ENCODE assay signal across 23 cellular contexts in genomic region chr14:63393002-63393401, GRCh38.
A peak's percentile ranks its signal among the peaks of the same experiment; 100 is the strongest.
DNase-seq lines count a peak whose midpoint lies in the region; ATAC-seq and TF ChIP-seq lines count a peak whose summit lies in the region.
"Had no signal": no experiment of that assay in that cellular context is flagged by ENCODE, and none has a peak within 500 bp of the region (broad histone marks: within the 10 kb centered on the region; RNA-seq: fewer than 3 reads in every experiment).

No MANE protein-coding gene starts in this region.

- no peak for ATAC-seq in T-helper 17 cell
- peak; percentile 66 for ATAC-seq in mucosa of descending colon
- no peak for ATAC-seq in sciatic nerve
- ATAC-seq in HG02571 (IDR thresholded peaks at IDR 0.05; ENCODE audit: unreplicated experiment) = no peak
- ATAC-seq: A549 had no signal

- H3K4me3 Mint-ChIP-seq in MCF 10A (ENCODE audit: unreplicated experiment) (no peak overlapping the region), T-helper 17 cell (no peak overlapping the region)
- H3K4me3 Mint-ChIP-seq: CD14-positive monocyte; CD4-positive, alpha-beta memory T cell had no signal

- intact Hi-C loops in MCF 10A (cut with micrococcal nuclease) (no loop called here), mammary epithelial cell (cut with micrococcal nuclease) (no loop called here), mucosa of descending colon (cut with DNase I, micrococcal nuclease) (loop anchor here in 1 of 2 donors (10.0 kb wide), 1 partner anchor 232 kb away; no protein-coding TSS in a partner anchor), sciatic nerve (cut with DNase I) (no loop called here)

- in situ Hi-C loops in mammary epithelial cell (cut with MboI; ENCODE audit: low sequenced_read_pairs in 2 of 2) = loop anchor here in 1 of 2 donors (25.0 kb wide), 1 partner anchor 369 kb away; no protein-coding TSS in a partner anchor

- H3K9me3 ChIP-seq in mammary epithelial cell (replicated peaks; ENCODE audit: insufficient read depth, low read length) (no peaks in the 10 kb centered on the region), T-helper 17 cell (ENCODE audit: control insufficient read depth, low read length, poor library complexity, severe bottlenecking) (no peaks in the 10 kb centered on the region), mucosa of descending colon (no peaks in the 10 kb centered on the region)
- H3K9me3 ChIP-seq: A549; BE2C; BLaER1 treated with 17β-estradiol and CSF1 and Interleukin-3, amounts not matched to agents 10 nM and 100 nM had no signal

- H3K4me1 ChIP-seq in mammary epithelial cell (ENCODE audit: insufficient read depth, low read length) (peaks cover 10% of the 10 kb centered on the region), mucosa of descending colon (ENCODE audit: low read depth) (peaks cover 14% of the 10 kb centered on the region)
- H3K4me1 ChIP-seq: BE2C had no signal

- peaks cover 49% of the 10 kb centered on the region for H3K36me3 Mint-ChIP-seq in MCF 10A (ENCODE audit: insufficient read depth, unreplicated experiment)
- peaks cover 12% of the 10 kb centered on the region for H3K36me3 Mint-ChIP-seq in T-helper 17 cell (ENCODE audit: low read depth)

- H3K79me2 ChIP-seq in mammary epithelial cell (ENCODE audit: insufficient read depth, low read length) = peaks cover 2% of the 10 kb centered on the region

- TF ChIP-seq CTCF in MCF 10A (IDR thresholded peaks at IDR 0.05; ENCODE audit: unreplicated experiment) (no peak), mammary epithelial cell (conservative IDR thresholded peaks at IDR 0.05 in 1 of 2, IDR thresholded peaks at IDR 0.05 in 1 of 2; ENCODE audit: extremely low read depth in 1 of 2, insufficient read depth in 1 of 2, low read depth in 1 of 2, low read length in 2 of 2) (no peak), mucosa of descending colon (IDR thresholded peaks at IDR 0.05) (no peak)

- no peaks in the 10 kb centered on the region for H3K27me3 ChIP-seq in mammary epithelial cell (ENCODE audit: insufficient read depth, low read length)
- H3K27me3 ChIP-seq: BE2C; BLaER1 treated with 17β-estradiol and CSF1 and Interleukin-3, amounts not matched to agents 10 nM and 100 nM had no signal

- H3K9me3 Mint-ChIP-seq in MCF 10A (ENCODE audit: unreplicated experiment) = no peaks in the 10 kb centered on the region
- H3K9me3 Mint-ChIP-seq: CD4-positive, alpha-beta memory T cell had no signal

- BruUV-seq in MCF 10A (replicated peaks; lab: Mats Ljungman, UMichigan) (no TSS peak), mammary epithelial cell (replicated peaks; lab: Mats Ljungman, UMichigan) (no TSS peak)

- dilution Hi-C loops in mammary epithelial cell (cut with HindIII; ENCODE audit: low sequenced_read_pairs) = no loop called here

- POLR2A ChIA-PET in MCF 10A (lab: Yijun Ruan, JAX) = no interaction called here

- CTCF ChIA-PET in MCF 10A (lab: Yijun Ruan, JAX) (no interaction called here), mammary epithelial cell (lab: Charles Lee; ENCODE audit: low non-redundant PET) (no interaction called here)

- DNase-seq in MCF 10A (ENCODE audit: unreplicated experiment) (no peak), mammary epithelial cell (no peak), T-helper 17 cell (no peak), mucosa of descending colon (no peak), sciatic nerve (ENCODE audit: low spot score) (no peak), dedifferentiated amniotic fluid mesenchymal stem cell (ENCODE audit: extremely low spot score) (no peak)
- DNase-seq: 8988T; ACHN; AML-193; BE2C; Calu3; CD4-positive, alpha-beta memory T cell; COR-L47; DMS53; DMS79 treated with DMSO at 0.1 percent for 48 hours; GF-D8; GM23248; H7; HCEC 1CT had no signal

- H3K27me3 Mint-ChIP-seq in MCF 10A (ENCODE audit: insufficient read depth, unreplicated experiment) (no peaks in the 10 kb centered on the region), T-helper 17 cell (no peaks in the 10 kb centered on the region)
- H3K27me3 Mint-ChIP-seq: CD4-positive, alpha-beta memory T cell had no signal

- no peak overlapping the region for H3K27ac ChIP-seq in mammary epithelial cell (ENCODE audit: insufficient read depth, low read depth, low read length)
- H3K27ac ChIP-seq: A549; BLaER1 treated with 17β-estradiol and CSF1 and Interleukin-3, amounts not matched to agents 10 nM and 100 nM; GM23248 had no signal

- no peaks in the 10 kb centered on the region for H4K20me1 ChIP-seq in mammary epithelial cell (ENCODE audit: insufficient read depth, low read length)

- no peak overlapping the region for H3K9ac ChIP-seq in mammary epithelial cell (ENCODE audit: insufficient read depth, low read length)
- H3K9ac ChIP-seq: BLaER1 treated with 17β-estradiol and CSF1 and Interleukin-3, amounts not matched to agents 10 nM and 100 nM; GM23248 had no signal

- H3K4me3 ChIP-seq in mammary epithelial cell (replicated peaks in 1 of 3; ENCODE audit: insufficient read depth in 1 of 3, low read depth in 2 of 3, low read length in 3 of 3) (no peak overlapping the region), mucosa of descending colon (no peak overlapping the region)
- H3K4me3 ChIP-seq: A549; BLaER1 treated with 17β-estradiol and CSF1 and Interleukin-3, amounts not matched to agents 10 nM and 100 nM; GM23248 had no signal

- WGBS in mammary epithelial cell (ENCODE audit: low coverage, missing lambda C conversion rate) = 97% methylated on average over 2 of the region's 2 CpGs

- no peak overlapping the region for H2AFZ ChIP-seq in mammary epithelial cell (ENCODE audit: low read depth, low read length)
- H2AFZ ChIP-seq: GM23248 had no signal

- H3K4me1 Mint-ChIP-seq in MCF 10A (ENCODE audit: insufficient read depth, unreplicated experiment) = no peaks in the 10 kb centered on the region
- H3K4me1 Mint-ChIP-seq in T-helper 17 cell = peaks cover 6% of the 10 kb centered on the region
- H3K4me1 Mint-ChIP-seq: CD14-positive monocyte had no signal

- H3K36me3 ChIP-seq in mammary epithelial cell (ENCODE audit: insufficient read depth, low read length) (peaks cover 8% of the 10 kb centered on the region), mucosa of descending colon (ENCODE audit: low read depth) (no peaks in the 10 kb centered on the region)

- H3K27ac Mint-ChIP-seq in MCF 10A (ENCODE audit: low read depth, unreplicated experiment) = peak overlapping the region; percentile 25
- H3K27ac Mint-ChIP-seq in T-helper 17 cell = peak overlapping the region; percentile 8

- H3K4me2 ChIP-seq in mammary epithelial cell (ENCODE audit: insufficient read depth, low read depth, low read length) = no peak overlapping the region
- H3K4me2 ChIP-seq: A549; BLaER1 treated with 17β-estradiol and CSF1 and Interleukin-3, amounts not matched to agents 10 nM and 100 nM had no signal
